In genomic region chr20:1536893-1537730, GRCh38 we compare ENCODE assay signal across 12 cellular contexts. TPM values are rescaled to one million over a fixed set of nuclear protein-coding genes. Genes with fewer than 3 reads are reported as not detected.
DNase-seq lines count a peak whose midpoint lies in the region; ATAC-seq and TF ChIP-seq lines count a peak whose summit lies in the region.
"Had no signal": no experiment of that assay in that cellular context is flagged by ENCODE, and none has a peak within 500 bp of the region (broad histone marks: within the 10 kb centered on the region; RNA-seq: fewer than 3 reads in every experiment).

No MANE protein-coding gene starts in this region.

- H3K9ac ChIP-seq in skeletal muscle tissue (ENCODE audit: low read depth in 1 of 3, low read length in 3 of 3): no peak overlapping the region

- H3K9me3 ChIP-seq in Peyer's patch: no peaks in the 10 kb centered on the region
- H3K9me3 ChIP-seq in esophagus muscularis mucosa: no peaks in the 10 kb centered on the region
- no peaks in the 10 kb centered on the region for H3K9me3 ChIP-seq in skeletal muscle tissue (ENCODE audit: control insufficient read depth in 3 of 3, low read length in 3 of 3)

- intact Hi-C loops in esophagus muscularis mucosa (cut with DNase I): no loop called here

- H3K27me3 ChIP-seq in Peyer's patch (no peaks in the 10 kb centered on the region), esophagus muscularis mucosa (no peaks in the 10 kb centered on the region), skeletal muscle tissue (ENCODE audit: control insufficient read depth in 3 of 3, insufficient read depth in 3 of 3, low read length in 3 of 3) (peaks cover 0 to 2% (median 0%) of the 10 kb centered on the region in 3 donors)

- WGBS in esophagus muscularis mucosa: 77% methylated on average over 11 of the region's 11 CpGs

- H3K36me3 ChIP-seq in Peyer's patch: no peaks in the 10 kb centered on the region
- H3K36me3 ChIP-seq in esophagus muscularis mucosa: no peaks in the 10 kb centered on the region
- no peaks in the 10 kb centered on the region for H3K36me3 ChIP-seq in skeletal muscle tissue (ENCODE audit: control insufficient read depth in 3 of 3, insufficient read depth in 3 of 3, low read length in 3 of 3)

- H3K4me3 ChIP-seq in Peyer's patch (no peak overlapping the region), esophagus muscularis mucosa (no peak overlapping the region), skeletal muscle tissue (ENCODE audit: low read length in 3 of 3) (no peak overlapping the region)

- TF ChIP-seq EP300 in esophagus muscularis mucosa (IDR thresholded peaks at IDR 0.05): no peak

- peak overlapping the region; percentile 44 to 77 (median 66) for H3K27ac ChIP-seq in Peyer's patch
- H3K27ac ChIP-seq in esophagus muscularis mucosa (replicated peaks in 1 of 4): peak overlapping the region in 3 of 4 donors; percentile 51 to 65 (median 61)
- H3K27ac ChIP-seq in skeletal muscle tissue (ENCODE audit: low read depth, low read length): peak overlapping the region; percentile 58

- peaks cover 0 to 12% (median 0%) of the 10 kb centered on the region in 4 donors for H3K4me1 ChIP-seq in Peyer's patch
- H3K4me1 ChIP-seq in esophagus muscularis mucosa: no peaks in the 10 kb centered on the region
- no peaks in the 10 kb centered on the region for H3K4me1 ChIP-seq in skeletal muscle tissue (ENCODE audit: control insufficient read depth in 3 of 3, insufficient read depth in 3 of 3, low read length in 3 of 3)

- TF ChIP-seq POLR2A in Peyer's patch (IDR thresholded peaks at IDR 0.05): no peak
- no peak for TF ChIP-seq POLR2A in esophagus muscularis mucosa (IDR thresholded peaks at IDR 0.05; ENCODE audit: low read depth)

- DNase-seq in KBM-7 (peak; percentile 30), Peyer's patch (peak in 1 of 3 donors; percentile 24), esophagus muscularis mucosa (ENCODE audit: extremely low spot score) (no peak), A172 (ENCODE audit: low spot score) (no peak)
- DNase-seq: activated gamma-delta T cell, NCI-H226 had no signal

- in situ Hi-C loops in KBM-7 (cut with MboI; ENCODE audit: low pct_unique_long_range_greater_than_20kb, low sequenced_read_pairs): no loop called here

- ATAC-seq in HG03095 (IDR thresholded peaks at IDR 0.05; ENCODE audit: unreplicated experiment): no peak
- no peak for ATAC-seq in GM18519 (IDR thresholded peaks at IDR 0.05; ENCODE audit: low FRiP score, unreplicated experiment)
- ATAC-seq in HG03378 (IDR thresholded peaks at IDR 0.05; ENCODE audit: unreplicated experiment): no peak
- ATAC-seq: activated CD4-positive, alpha-beta T cell treated with anti-CD3 and anti-CD28 coated beads for 36 hours; HCT116 had no signal

- TF ChIP-seq CTCF in Peyer's patch (IDR thresholded peaks at IDR 0.05): no peak
- TF ChIP-seq CTCF in esophagus muscularis mucosa (IDR thresholded peaks at IDR 0.05): no peak

RNA-seq across cellular contexts. Expression of gene SIRPD, which starts 20.4 kb away (rescaled TPM):
- total RNA-seq in Peyer's patch (not detected), esophagus muscularis mucosa (not detected), skeletal muscle tissue (not detected)
- not detected in 2 replicates for total RNA-seq in A172 (2014; rRNA removed; shearing (Covaris generic))
- total RNA-seq: activated CD4-positive, alpha-beta T cell treated with anti-CD3 and anti-CD28 coated beads for 36 hours had no signal

RNA-seq across cellular contexts. Expression of gene SIRPB2, which starts 45.9 kb away (rescaled TPM):
- 1 to 10 TPM in 2 of 4 donors, not detected in 2; 6.7 to 6.8 TPM for total RNA-seq in Peyer's patch
- total RNA-seq in esophagus muscularis mucosa: 1 to 10 TPM; 4.7 to 8.1 (median 6.2) TPM
- 1.6 TPM for total RNA-seq in skeletal muscle tissue
- not detected in 2 replicates for total RNA-seq in A172 (2014; rRNA removed; shearing (Covaris generic))
- total RNA-seq: activated CD4-positive, alpha-beta T cell treated with anti-CD3 and anti-CD28 coated beads for 36 hours had no signal
